ENCODE assay signal across 10 cellular contexts in the genomic region with DNA sequence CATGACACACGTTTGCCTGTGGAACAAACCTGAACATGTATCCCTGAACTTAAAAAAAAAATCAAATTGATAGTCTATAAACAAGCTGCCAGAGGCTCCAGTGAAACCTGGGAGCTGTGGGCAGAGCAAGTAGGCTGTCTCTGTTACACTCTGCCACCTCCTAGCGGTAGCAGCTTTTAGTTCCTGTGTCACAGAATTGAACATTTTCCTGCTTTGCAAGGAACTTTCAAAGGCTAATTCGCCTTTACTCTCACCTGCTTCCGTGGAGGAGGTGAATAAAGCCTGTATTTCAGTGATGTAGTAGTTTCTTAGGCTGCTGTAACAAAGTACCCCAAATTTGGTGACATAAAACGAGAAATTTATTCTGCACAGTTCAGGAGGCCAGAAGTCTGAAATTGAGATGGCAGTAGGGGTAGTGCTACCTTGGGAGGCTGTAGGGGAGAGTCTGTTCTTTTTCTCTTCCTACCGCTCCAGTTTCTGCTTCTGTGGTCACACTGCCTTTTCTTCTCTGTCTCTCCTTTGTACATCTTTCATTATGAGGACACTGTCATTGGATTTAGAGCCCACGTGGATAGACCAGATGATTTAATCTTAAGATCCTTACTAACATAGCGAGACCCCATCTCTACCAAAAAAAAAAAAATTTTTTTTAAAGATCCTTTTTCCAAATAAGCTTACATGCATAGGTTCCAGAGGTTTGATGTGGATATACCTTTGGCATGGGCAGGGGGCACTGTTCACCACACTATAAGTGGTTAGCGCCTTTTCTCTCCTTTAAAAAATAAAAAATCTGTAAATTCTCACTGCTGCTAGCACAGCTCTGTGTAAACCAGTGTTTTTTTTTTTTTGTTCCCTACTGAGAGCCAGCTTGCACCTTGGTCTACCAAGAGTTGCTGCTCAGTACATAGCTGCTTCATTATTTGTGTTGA. TPM values are rescaled to one million over a fixed set of nuclear protein-coding genes. Genes with fewer than 3 reads are reported as not detected.
DNase-seq lines count a peak whose midpoint lies in the region; ATAC-seq, FAIRE-seq and TF ChIP-seq lines count a peak whose summit lies in the region.
"Had no signal": no experiment of that assay in that cellular context is flagged by ENCODE, and none has a peak within 500 bp of the region (broad histone marks: within the 10 kb centered on the region; RNA-seq: fewer than 3 reads in every experiment).

No MANE protein-coding gene starts in this region.

- H3K9me3 Mint-ChIP-seq in glutamatergic neuron (ENCODE audit: unreplicated experiment): peaks cover 5% of the 10 kb centered on the region
- no peaks in the 10 kb centered on the region for H3K9me3 Mint-ChIP-seq in activated T-helper 2 cell treated with anti-CD3 and anti-CD28 coated beads, Interferon-gamma antibody, Interleukin-2, Interleukin-4, amounts not matched to agents 10 μg/mL and 5 μg/mL and 100 μg/mL, durations not matched to agents 14 hours and 24 hours and 36 hours

- CTCF ChIA-PET in Panc1 (lab: Charles Lee): interaction anchor here (0.6 to 1.4 kb wide), 9 partner anchors 14 to 210 kb away, joined by 3 to 11 read pairs (median 4); no protein-coding TSS in a partner anchor

- no peak overlapping the region for H3K27ac Mint-ChIP-seq in glutamatergic neuron (ENCODE audit: unreplicated experiment)
- no peak overlapping the region for H3K27ac Mint-ChIP-seq in activated T-helper 2 cell treated with anti-CD3 and anti-CD28 coated beads, Interferon-gamma antibody, Interleukin-2, Interleukin-4, amounts not matched to agents 10 μg/mL and 5 μg/mL and 100 μg/mL, durations not matched to agents 14 hours and 24 hours and 36 hours

- H3K27me3 Mint-ChIP-seq in glutamatergic neuron (ENCODE audit: unreplicated experiment): no peaks in the 10 kb centered on the region
- H3K27me3 Mint-ChIP-seq in activated T-helper 2 cell treated with anti-CD3 and anti-CD28 coated beads, Interferon-gamma antibody, Interleukin-2, Interleukin-4, amounts not matched to agents 10 μg/mL and 5 μg/mL and 100 μg/mL, durations not matched to agents 14 hours and 24 hours and 36 hours (ENCODE audit: low read depth): no peaks in the 10 kb centered on the region

- H3K36me3 ChIP-seq in Panc1 (ENCODE audit: control insufficient read depth, insufficient read depth, low read length) (peaks cover 30% of the 10 kb centered on the region), ovary (no peaks in the 10 kb centered on the region)

- H3K4me3 ChIP-seq in AG10803 (ENCODE audit: low read length) (no peak overlapping the region), Panc1 (ENCODE audit: low read depth in 2 of 2, low read length in 2 of 2) (no peak overlapping the region), ovary (no peak overlapping the region)

- no peak overlapping the region for H3K4me3 Mint-ChIP-seq in glutamatergic neuron (ENCODE audit: unreplicated experiment)
- H3K4me3 Mint-ChIP-seq in activated T-helper 2 cell treated with anti-CD3 and anti-CD28 coated beads, Interferon-gamma antibody, Interleukin-2, Interleukin-4, amounts not matched to agents 10 μg/mL and 5 μg/mL and 100 μg/mL, durations not matched to agents 14 hours and 24 hours and 36 hours (ENCODE audit: low read depth): no peak overlapping the region

- 76 to 81% (median 79%) methylated on average over 9 of the region's 9 CpGs for WGBS in ovary, 3 donors

- no peaks in the 10 kb centered on the region for H3K27me3 ChIP-seq in Panc1 (ENCODE audit: control insufficient read depth, insufficient read depth, low read length)
- H3K27me3 ChIP-seq in ovary: no peaks in the 10 kb centered on the region

- H3K9me3 ChIP-seq in Panc1 (ENCODE audit: control insufficient read depth, insufficient read depth, low read depth, low read length) (no peaks in the 10 kb centered on the region), ovary (no peaks in the 10 kb centered on the region)

- TF ChIP-seq POLR2A in GM12892 (IDR thresholded peaks at IDR 0.05; ENCODE audit: low read depth, low read length) (no peak), ovary (IDR thresholded peaks at IDR 0.05) (no peak)

- peaks cover 4% of the 10 kb centered on the region for H3K4me1 Mint-ChIP-seq in glutamatergic neuron (ENCODE audit: low read depth, unreplicated experiment)
- peaks cover 30% of the 10 kb centered on the region for H3K4me1 Mint-ChIP-seq in activated T-helper 2 cell treated with anti-CD3 and anti-CD28 coated beads, Interferon-gamma antibody, Interleukin-2, Interleukin-4, amounts not matched to agents 10 μg/mL and 5 μg/mL and 100 μg/mL, durations not matched to agents 14 hours and 24 hours and 36 hours (ENCODE audit: low read depth)

- TF ChIP-seq CTCF in AG10803 (conservative IDR thresholded peaks at IDR 0.05; ENCODE audit: low read length) (peak; percentile 33), Panc1 (IDR thresholded peaks at IDR 0.05) (peak; percentile 74), glutamatergic neuron (IDR thresholded peaks at IDR 0.05; ENCODE audit: partially characterized antibody, unreplicated experiment) (peak; percentile 64), ovary (IDR thresholded peaks at IDR 0.05) (no peak)

- ATAC-seq in Panc1 (peak; percentile 74), esophagus mucosa (no peak), GM21717 (IDR thresholded peaks at IDR 0.05; ENCODE audit: unreplicated experiment) (no peak)

- FAIRE-seq in GM12892 (lab: Jason Lieb, UNC): peak; percentile 85

- no peaks in the 10 kb centered on the region for H3K36me3 Mint-ChIP-seq in glutamatergic neuron (ENCODE audit: unreplicated experiment)
- peaks cover 57% of the 10 kb centered on the region for H3K36me3 Mint-ChIP-seq in activated T-helper 2 cell treated with anti-CD3 and anti-CD28 coated beads, Interferon-gamma antibody, Interleukin-2, Interleukin-4, amounts not matched to agents 10 μg/mL and 5 μg/mL and 100 μg/mL, durations not matched to agents 14 hours and 24 hours and 36 hours (ENCODE audit: low read depth)

- DNase-seq in AG10803 (ENCODE audit: low read depth): no peak
- DNase-seq in GM12892 (ENCODE audit: insufficient read length): no peak
- DNase-seq in Panc1 (ENCODE audit: low read depth, low spot score): no peak
- peak; percentile 59 for DNase-seq in glutamatergic neuron
- no peak for DNase-seq in ovary
- DNase-seq in activated T-helper 2 cell treated with anti-CD3 and anti-CD28 coated beads, Interferon-gamma antibody, Interleukin-2, Interleukin-4, amounts not matched to agents 10 μg/mL and 5 μg/mL and 100 μg/mL, durations not matched to agents 14 hours and 24 hours and 36 hours (ENCODE audit: low spot score): no peak
- DNase-seq: midbrain; stimulated activated CD8-positive, alpha-beta memory T cell treated with anti-CD3 and anti-CD28 coated beads, Interleukin-4, amount 100 ng/mL, for 48 hours had no signal

- POLR2A ChIA-PET in Panc1 (lab: Charles Lee): interaction anchor here (0.6 to 0.7 kb wide), 4 partner anchors 13 to 100 kb away, joined by 3 to 7 read pairs (median 6); no protein-coding TSS in a partner anchor

- BruUV-seq in Panc1 (replicated peaks; lab: Mats Ljungman, UMichigan): no TSS peak

- no peak for TF ChIP-seq EP300 in ovary (IDR thresholded peaks at IDR 0.05)

- intact Hi-C loops in Panc1 (cut with micrococcal nuclease; ENCODE audit: unreplicated experiment): loop anchor here (10.0 kb wide), 1 partner anchor 114 kb away; no protein-coding TSS in a partner anchor
- intact Hi-C loops in ovary (cut with DNase I): no loop called here
- intact Hi-C loops in activated T-helper 2 cell treated with anti-CD3 and anti-CD28 coated beads, Interferon-gamma antibody, Interleukin-2, Interleukin-4, amounts not matched to agents 10 μg/mL and 5 μg/mL and 100 μg/mL, durations not matched to agents 14 hours and 24 hours and 36 hours (cut with micrococcal nuclease): loop anchor here (10.0 kb wide), 1 partner anchor 194 kb away; no protein-coding TSS in a partner anchor

- in situ Hi-C loops in Panc1 (cut with HindIII; ENCODE audit: low pct_unique_long_range_greater_than_20kb, low sequenced_read_pairs): no loop called here

- H3K4me1 ChIP-seq in Panc1 (ENCODE audit: control insufficient read depth, insufficient read depth, low read length): no peaks in the 10 kb centered on the region
- no peaks in the 10 kb centered on the region for H3K4me1 ChIP-seq in ovary (ENCODE audit: insufficient read depth)

- H3K27ac ChIP-seq in Panc1 (ENCODE audit: low read length): no peak overlapping the region
- no peak overlapping the region for H3K27ac ChIP-seq in ovary

RNA-seq across cellular contexts. Expression of a gene that starts 25.3 kb away (rescaled TPM):
- 37.4 TPM for polyA plus RNA-seq in GM12892 (2012; ENCODE audit: missing spikeins)
- total RNA-seq in Panc1 (2021; ENCODE audit: unreplicated experiment) (65.9 TPM), glutamatergic neuron (ENCODE audit: unreplicated experiment) (45.1 TPM), esophagus mucosa (23.8 TPM), ovary (10 to 100 TPM; 13.6 to 24.3 (median 20.0) TPM)
- 65.8 TPM for polyA plus RNA-seq in Panc1 (2012; ENCODE audit: insufficient read length)
- 10 to 100 TPM; 11.5 to 21.3 TPM for polyA plus RNA-seq in ovary
- 47.0 and 48.0 TPM in 2 replicates for total RNA-seq in activated T-helper 2 cell treated with anti-CD3 and anti-CD28 coated beads, Interferon-gamma antibody, Interleukin-2, Interleukin-4, amounts not matched to agents 10 μg/mL and 5 μg/mL and 100 μg/mL, durations not matched to agents 14 hours and 24 hours and 36 hours

Comparison
In these comparisons a context has a peak if more than half of its experiments do, and no peak if none do; other contexts are left out.
1. CTCF ChIP-seq: peak in AG10803 (single experiment), Panc1 (single experiment) and glutamatergic neuron (single experiment); none in ovary (0 of 3).
2. intact Hi-C loops: an anchor here in Panc1 (10.0 kb wide) and activated T-helper 2 cell treated with anti-CD3 and anti-CD28 coated beads, Interferon-gamma antibody, Interleukin-2, Interleukin-4, amounts not matched to agents 10 μg/mL and 5 μg/mL and 100 μg/mL, durations not matched to agents 14 hours and 24 hours and 36 hours (10.0 kb wide); none called in ovary.